ENCODE assay signal across 16 cellular contexts in the genomic region with DNA sequence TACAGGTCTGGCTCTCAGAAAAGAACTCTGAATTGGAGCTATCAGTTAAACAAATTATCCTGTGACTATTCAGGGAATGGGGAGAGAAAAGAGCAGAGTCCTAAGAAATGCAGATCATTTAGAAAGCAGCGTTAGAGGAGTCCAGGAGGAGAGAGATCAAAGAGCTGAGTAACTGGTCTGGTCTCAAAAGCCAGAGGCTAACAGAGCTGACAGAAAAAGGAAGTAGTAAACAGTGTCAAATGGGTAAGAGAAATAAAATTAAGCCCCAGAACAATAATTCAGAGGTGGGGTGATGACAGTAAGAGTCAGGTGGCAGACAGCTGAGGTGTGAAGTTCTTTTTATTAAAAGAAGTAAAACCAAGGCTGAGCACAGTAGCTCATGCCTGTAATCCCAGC. TPM values are rescaled to one million over a fixed set of nuclear protein-coding genes. Genes with fewer than 3 reads are reported as not detected.
A peak's percentile ranks its signal among the peaks of the same experiment; 100 is the strongest.
DNase-seq lines count a peak whose midpoint lies in the region; ATAC-seq lines count a peak whose summit lies in the region.
"Had no signal": no experiment of that assay in that cellular context is flagged by ENCODE, and none has a peak within 500 bp of the region (broad histone marks: within the 10 kb centered on the region; RNA-seq: fewer than 3 reads in every experiment).

No MANE protein-coding gene starts in this region.

- H3K4me3 Mint-ChIP-seq in T-helper 17 cell, result no peak overlapping the region
- H3K4me3 Mint-ChIP-seq: T-cell had no signal

- no peak overlapping the region for H3K27ac Mint-ChIP-seq in T-helper 17 cell
- H3K27ac Mint-ChIP-seq: T-cell had no signal

- ATAC-seq in GM18498 (IDR thresholded peaks at IDR 0.05; ENCODE audit: unreplicated experiment), result peak; percentile 39
- peak; percentile 46 for ATAC-seq in HG02870 (IDR thresholded peaks at IDR 0.05; ENCODE audit: unreplicated experiment)
- peak; percentile 20 for ATAC-seq in T-helper 17 cell
- peak; percentile 40 for ATAC-seq in left lobe of liver
- ATAC-seq in GM19452 (IDR thresholded peaks at IDR 0.05; ENCODE audit: unreplicated experiment), result no peak
- ATAC-seq: T-cell had no signal

- no peaks in the 10 kb centered on the region for H3K27me3 Mint-ChIP-seq in T-helper 17 cell
- H3K27me3 Mint-ChIP-seq: T-cell had no signal

- no peak for DNase-seq in T-helper 17 cell
- no peak for DNase-seq in left lobe of liver (ENCODE audit: low spot score)
- no peak for DNase-seq in ACHN
- no peak for DNase-seq in NK-92 (lab: John Stamatoyannopoulos, UW; ENCODE audit: unreplicated experiment)
- no peak for DNase-seq in NCI-H2107 (lab: John Stamatoyannopoulos, UW)
- DNase-seq: activated CD4-positive, alpha-beta T cell treated with anti-CD3 and anti-CD28 coated beads for 4 hours; activated T-cell treated with anti-CD3 and anti-CD28 coated beads, Interleukin-2, amount 50 U/mL, for 48 hours; DMS79 treated with DMSO at 0.1 percent for 48 hours; head of caudate nucleus; NCI-H510A treated with DMSO at 0.1 percent for 48 hours; T-cell had no signal

- in situ Hi-C loops in ACHN (cut with HindIII; ENCODE audit: low pct_ligation_motif_present, low pct_unique_long_range_greater_than_20kb, low sequenced_read_pairs), result loop anchor here (10.0 kb wide), 1 partner anchor 209 kb away; no protein-coding TSS in a partner anchor

- no peaks in the 10 kb centered on the region for H3K36me3 Mint-ChIP-seq in T-helper 17 cell (ENCODE audit: low read depth)

- H3K4me1 Mint-ChIP-seq in T-helper 17 cell, result peaks cover 26% of the 10 kb centered on the region

- no peaks in the 10 kb centered on the region for H3K9me3 ChIP-seq in T-helper 17 cell (ENCODE audit: control insufficient read depth, low read length, poor library complexity, severe bottlenecking)
- H3K9me3 ChIP-seq: prostate gland, suprapubic skin had no signal

RNA-seq across cellular contexts. Expression of a gene that starts 19.3 kb away (rescaled TPM):
- 1 to 10 TPM; 5.8 to 7.7 TPM for total RNA-seq in T-helper 17 cell
- 9.2 TPM for total RNA-seq in left lobe of liver
